Comparison of ENCODE assay signal across 29 cellular contexts in the genomic region with DNA sequence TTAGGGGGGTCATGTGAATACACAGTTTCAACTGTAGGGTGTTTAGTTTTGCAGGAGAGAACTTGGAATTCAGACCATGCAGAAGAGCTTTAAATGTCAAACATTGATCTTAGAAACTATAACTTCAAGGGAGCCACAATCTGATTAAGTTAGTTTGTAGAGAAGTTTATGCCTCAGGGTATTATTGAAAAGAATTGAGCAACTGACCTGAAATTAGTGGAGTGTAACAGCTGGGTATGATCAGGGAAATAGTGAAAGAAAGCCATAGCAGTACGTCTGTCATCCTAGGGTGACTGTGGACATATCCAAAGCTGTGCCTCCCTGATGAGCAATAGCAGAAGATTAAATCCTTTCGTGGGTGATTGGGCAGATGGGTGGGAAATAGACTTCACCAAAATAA.
"Had no signal": no experiment of that assay in that cellular context is flagged by ENCODE, and none has a peak within 500 bp of the region (broad histone marks: within the 10 kb centered on the region; RNA-seq: fewer than 3 reads in every experiment).

No MANE protein-coding gene starts in this region.

- H3K4me3 ChIP-seq: ascending aorta, coronary artery, dorsolateral prefrontal cortex, esophagus muscularis mucosa, gastrocnemius medialis, heart right ventricle, hepatocyte had no signal

- DNase-seq: activated CD4-positive, alpha-beta memory T cell treated with anti-CD3 and anti-CD28 coated beads for 36 hours; activated CD4-positive, alpha-beta T cell treated with anti-CD3 and anti-CD28 coated beads for 36 hours; activated CD4-positive, alpha-beta T cell treated with anti-CD3 and anti-CD28 coated beads, Interleukin-2, amount 10 ng/mL, durations not matched to agents 24 days and 14 days; activated CD4-positive, CD25-positive, alpha-beta regulatory T cell; activated CD4-positive, CD25-positive, alpha-beta regulatory T cell treated with anti-CD3 and anti-CD28 coated beads, Interleukin-2, amount 50 U/mL, for 72 hours; activated CD8-positive, alpha-beta memory T cell treated with anti-CD3 and anti-CD28 coated beads, Interleukin-2, amount 10 ng/mL, durations not matched to agents 7 days and 5 days; activated CD8-positive, alpha-beta memory T cell treated with anti-CD3 and anti-CD28 coated beads, Interleukin-2, amount 50 U/mL, for 4 hours; activated CD8-positive, alpha-beta T cell treated with anti-CD3 and anti-CD28 coated beads, Interleukin-2, amount 10 ng/mL, durations not matched to agents 7 days and 5 days; activated effector memory CD4-positive, alpha-beta T cell treated with anti-CD3 and anti-CD28 coated beads, Interleukin-2, amount 50 U/mL, for 16 hours; activated naive CD4-positive, alpha-beta T cell treated with anti-CD3 and anti-CD28 coated beads for 36 hours; activated naive CD8-positive, alpha-beta T cell treated with anti-CD3 and anti-CD28 coated beads for 36 hours; activated naive CD8-positive, alpha-beta T cell treated with anti-CD3 and anti-CD28 coated beads, Interleukin-2, amount 50 U/mL, for 24 hours; activated T-cell treated with anti-CD3 and anti-CD28 coated beads, Interleukin-2, amount 50 U/mL, for 1 hour; activated T-cell treated with anti-CD3 and anti-CD28 coated beads, Interleukin-2, amount 50 U/mL, for 48 hours; brain microvascular endothelial cell; dorsolateral prefrontal cortex; effector memory CD4-positive, alpha-beta T cell; endodermal cell; erythroblast; foreskin keratinocyte; gastrocnemius medialis; glutamatergic neuron; heart right ventricle; T-helper 1 cell; T-helper 17 cell had no signal
